ENCODE assay signal across 13 cellular contexts in the genomic region with DNA sequence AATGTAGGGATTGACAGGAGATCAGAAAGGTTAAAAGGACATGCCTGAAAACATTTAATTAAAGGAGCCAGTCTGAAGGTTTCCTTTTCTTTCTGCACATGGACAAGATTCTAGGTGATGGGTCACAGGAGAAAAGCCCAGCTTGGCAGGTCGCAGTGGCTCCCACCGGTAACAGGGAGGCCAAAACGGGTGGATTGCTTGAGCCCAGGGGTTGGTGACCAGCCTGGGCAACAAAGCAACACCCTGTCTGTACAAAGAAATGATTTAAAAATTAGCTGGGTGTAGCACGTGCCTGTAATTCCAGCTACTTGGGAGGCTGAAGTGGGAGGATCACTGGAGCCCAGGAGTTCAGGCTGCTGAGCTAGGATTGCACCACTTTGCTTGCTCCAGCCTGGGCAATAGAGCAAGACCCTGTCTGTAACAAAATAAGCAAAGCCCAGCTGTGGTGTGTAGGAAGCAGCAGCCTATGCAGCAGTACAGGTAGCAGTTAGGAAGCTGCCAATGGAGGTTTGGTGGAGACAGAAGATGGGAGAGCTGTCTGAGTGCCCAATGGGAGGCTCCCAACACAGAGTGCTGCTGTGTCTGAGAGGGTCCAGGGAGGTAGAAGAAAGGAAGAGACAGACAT. TPM values are rescaled to one million over a fixed set of nuclear protein-coding genes. Genes with fewer than 3 reads are reported as not detected.
A peak's percentile ranks its signal among the peaks of the same experiment; 100 is the strongest.
DNase-seq lines count a peak whose midpoint lies in the region; ATAC-seq and TF ChIP-seq lines count a peak whose summit lies in the region.
"Had no signal": no experiment of that assay in that cellular context is flagged by ENCODE, and none has a peak within 500 bp of the region (broad histone marks: within the 10 kb centered on the region; RNA-seq: fewer than 3 reads in every experiment).

No MANE protein-coding gene starts in this region.

- TF ChIP-seq CTCF in SK-N-SH (IDR thresholded peaks at IDR 0.05) (no peak), foreskin keratinocyte (conservative IDR thresholded peaks at IDR 0.05) (no peak)

- H4K20me1 ChIP-seq in SK-N-SH (ENCODE audit: insufficient read depth) = no peaks in the 10 kb centered on the region

- peaks cover 26% of the 10 kb centered on the region for H3F3A ChIP-seq in SK-N-SH (replicated peaks; ENCODE audit: insufficient read depth)

- no peaks in the 10 kb centered on the region for H3K27me3 ChIP-seq in SK-N-SH (ENCODE audit: insufficient read depth)
- no peaks in the 10 kb centered on the region for H3K27me3 ChIP-seq in foreskin keratinocyte
- H3K27me3 ChIP-seq in subcutaneous abdominal adipose tissue (ENCODE audit: control insufficient read depth in 5 of 5, insufficient read depth in 4 of 5, low read length in 5 of 5) = peaks cover 0 to 3% (median 0%) of the 10 kb centered on the region in 5 donors

- H3K4me1 ChIP-seq in SK-N-SH (ENCODE audit: control insufficient read depth in 1 of 2, insufficient read depth in 2 of 2, low read depth in 1 of 2, low read length in 1 of 2) (peaks cover 12 to 25% of the 10 kb centered on the region in 2 experiments), foreskin keratinocyte (peaks cover 20% of the 10 kb centered on the region), subcutaneous abdominal adipose tissue (ENCODE audit: control insufficient read depth in 5 of 5, insufficient read depth in 5 of 5, low read length in 5 of 5) (peaks cover 11 to 41% (median 38%) of the 10 kb centered on the region in 5 donors)

- no peak overlapping the region for H3K4me3 ChIP-seq in SK-N-SH (ENCODE audit: low read depth in 2 of 2, low read length in 1 of 2)
- H3K4me3 ChIP-seq in subcutaneous abdominal adipose tissue (ENCODE audit: low read depth in 1 of 5, low read length in 5 of 5) = no peak overlapping the region

- no peak overlapping the region for H3K4me2 ChIP-seq in SK-N-SH

- H3K9me2 ChIP-seq in SK-N-SH = no peaks in the 10 kb centered on the region

- TF ChIP-seq EP300 in SK-N-SH (IDR thresholded peaks at IDR 0.05; ENCODE audit: borderline replicate concordance in 1 of 2, low read depth in 1 of 2, low read length in 1 of 2) = no peak

- CTCF ChIA-PET in SK-N-SH (lab: Yijun Ruan, JAX) = interaction anchor here (0.6 to 6.6 kb wide), 4 partner anchors 7 to 44 kb away, joined by 3 to 61 read pairs (median 8); a partner anchor contains a TSS
- CTCF ChIA-PET in T-cell (lab: Charles Lee) = interaction anchor here (0.6 to 2.5 kb wide), 3 partner anchors 26 to 45 kb away, joined by 3 to 6 read pairs (median 5); a partner anchor contains a TSS

- peaks cover 20% of the 10 kb centered on the region for H3K79me2 ChIP-seq in SK-N-SH (ENCODE audit: insufficient read depth)

- H3K4me3 Mint-ChIP-seq in T-cell = peak overlapping the region in 1 of 3 donors; percentile 92
- H3K4me3 Mint-ChIP-seq: stimulated activated memory B cell treated with anti-CD40 and anti-IgM and Interleukin-4, amounts not matched to agents 10 μg/mL and 1 μg/mL and 100 μg/mL, for 72 hours had no signal

- no peaks in the 10 kb centered on the region for H3K36me3 Mint-ChIP-seq in T-cell
- H3K36me3 Mint-ChIP-seq: stimulated activated memory B cell treated with anti-CD40 and anti-IgM and Interleukin-4, amounts not matched to agents 10 μg/mL and 1 μg/mL and 100 μg/mL, for 72 hours had no signal

- peaks cover 72 to 78% (median 75%) of the 10 kb centered on the region in 3 donors for H3K4me1 Mint-ChIP-seq in T-cell

- DNase-seq in SK-N-SH (no peak), T-cell (no peak), foreskin keratinocyte (no peak)
- DNase-seq: activated CD4-positive, alpha-beta T cell treated with anti-CD3 and anti-CD28 coated beads for 1 hour; GDM1; mammary epithelial cell; NCI-H1930 had no signal

- 88% methylated on average over 4 of the region's 4 CpGs for WGBS in SK-N-SH (ENCODE audit: low lambda C conversion rate)

- H3K36me3 ChIP-seq in SK-N-SH (replicated peaks in 1 of 2; ENCODE audit: control insufficient read depth in 1 of 2, insufficient read depth in 2 of 2, low read length in 1 of 2) (no peaks in the 10 kb centered on the region), subcutaneous abdominal adipose tissue (ENCODE audit: control insufficient read depth in 5 of 5, insufficient read depth in 5 of 5, low read length in 5 of 5) (no peaks in the 10 kb centered on the region)

- no peaks in the 10 kb centered on the region for H3K9me3 Mint-ChIP-seq in T-cell
- H3K9me3 Mint-ChIP-seq: stimulated activated memory B cell treated with anti-CD40 and anti-IgM and Interleukin-4, amounts not matched to agents 10 μg/mL and 1 μg/mL and 100 μg/mL, for 72 hours had no signal

- H3K9ac ChIP-seq in SK-N-SH (no peak overlapping the region; the same call in 1 of the 2 replicates), subcutaneous abdominal adipose tissue (ENCODE audit: low read length in 5 of 5) (peak overlapping the region in 1 of 5 donors; percentile 31)

- TF ChIP-seq RAD21 in SK-N-SH (IDR thresholded peaks at IDR 0.05; ENCODE audit: low read length) = no peak

- H3K27me3 Mint-ChIP-seq in T-cell = no peaks in the 10 kb centered on the region
- H3K27me3 Mint-ChIP-seq: stimulated activated memory B cell treated with anti-CD40 and anti-IgM and Interleukin-4, amounts not matched to agents 10 μg/mL and 1 μg/mL and 100 μg/mL, for 72 hours had no signal

- POLR2A ChIA-PET in SK-N-SH (lab: Yijun Ruan, JAX) = interaction anchor here (1.2 kb wide), 1 partner anchor 26 kb away, joined by 4 read pairs; no protein-coding TSS in a partner anchor
- POLR2A ChIA-PET in T-cell (lab: Charles Lee) = no interaction called here

- H2AFZ ChIP-seq in SK-N-SH (ENCODE audit: low read depth) = no peak overlapping the region

- H3K9me3 ChIP-seq in SK-N-SH (no peaks in the 10 kb centered on the region), subcutaneous abdominal adipose tissue (ENCODE audit: control insufficient read depth in 5 of 5, low read length in 5 of 5) (no peaks in the 10 kb centered on the region)

- peak overlapping the region; percentile 97 to 99 for H3K27ac Mint-ChIP-seq in T-cell

- ATAC-seq in SK-N-SH treated with all-trans-retinoic acid at 6 μM for 48 hours = no peak
- ATAC-seq in T-cell (replicated peaks in 1 of 4) = no peak
- no peak for ATAC-seq in foreskin keratinocyte
- ATAC-seq in HG03521 (IDR thresholded peaks at IDR 0.05; ENCODE audit: unreplicated experiment) = no peak
- no peak for ATAC-seq in HG03280 (IDR thresholded peaks at IDR 0.05; ENCODE audit: unreplicated experiment)
- ATAC-seq in GM18519 (IDR thresholded peaks at IDR 0.05; ENCODE audit: low FRiP score, unreplicated experiment) = no peak
- ATAC-seq: stimulated activated memory B cell treated with anti-CD40 and anti-IgM and Interleukin-4, amounts not matched to agents 10 μg/mL and 1 μg/mL and 100 μg/mL, for 72 hours had no signal

- H3K27ac ChIP-seq in SK-N-SH (ENCODE audit: low read depth in 2 of 2, low read length in 1 of 2) (peak overlapping the region; percentile 18 to 97; a peak in 1 of 4 replicates), foreskin keratinocyte (peak overlapping the region; percentile 40), subcutaneous abdominal adipose tissue (ENCODE audit: low read depth, low read length) (peak overlapping the region; percentile 82)

TF ChIP-seq in SK-N-SH, 30 proteins besides CTCF, POLR2A, EP300 and RAD21 (continues in another document):
- no peak for TF ChIP-seq FOXM1 (IDR thresholded peaks at IDR 0.05; ENCODE audit: low read depth)

TF ChIP-seq in SK-N-SH treated with all-trans-retinoic acid at 6 μM for 48 hours, 23 proteins besides CTCF, POLR2A, EP300 and RAD21 (continues in another document):
- TF ChIP-seq ARNTL (CRISPR knock-in tag; IDR thresholded peaks at IDR 0.05; ENCODE audit: borderline replicate concordance, low read depth) = no peak
- TF ChIP-seq, protein P1, sequence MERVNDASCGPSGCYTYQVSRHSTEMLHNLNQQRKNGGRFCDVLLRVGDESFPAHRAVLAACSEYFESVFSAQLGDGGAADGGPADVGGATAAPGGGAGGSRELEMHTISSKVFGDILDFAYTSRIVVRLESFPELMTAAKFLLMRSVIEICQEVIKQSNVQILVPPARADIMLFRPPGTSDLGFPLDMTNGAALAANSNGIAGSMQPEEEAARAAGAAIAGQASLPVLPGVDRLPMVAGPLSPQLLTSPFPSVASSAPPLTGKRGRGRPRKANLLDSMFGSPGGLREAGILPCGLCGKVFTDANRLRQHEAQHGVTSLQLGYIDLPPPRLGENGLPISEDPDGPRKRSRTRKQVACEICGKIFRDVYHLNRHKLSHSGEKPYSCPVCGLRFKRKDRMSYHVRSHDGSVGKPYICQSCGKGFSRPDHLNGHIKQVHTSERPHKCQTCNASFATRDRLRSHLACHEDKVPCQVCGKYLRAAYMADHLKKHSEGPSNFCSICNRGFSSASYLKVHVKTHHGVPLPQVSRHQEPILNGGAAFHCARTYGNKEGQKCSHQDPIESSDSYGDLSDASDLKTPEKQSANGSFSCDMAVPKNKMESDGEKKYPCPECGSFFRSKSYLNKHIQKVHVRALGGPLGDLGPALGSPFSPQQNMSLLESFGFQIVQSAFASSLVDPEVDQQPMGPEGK (CRISPR knock-in tag; IDR thresholded peaks at IDR 0.05; ENCODE audit: borderline replicate concordance) = no peak

RNA-seq across cellular contexts. Expression of a gene that starts 7.3 kb away (rescaled TPM):
- 8.6 and 10.3 TPM in 2 replicates for polyA plus RNA-seq in SK-N-SH (2012; rRNA removed)
- polyA plus RNA-seq in SK-N-SH (2012; cell fraction: cytosol; rRNA removed) = 4.7 and 6.5 TPM in 2 replicates
- 9.7 and 10.8 TPM in 2 replicates for polyA plus RNA-seq in SK-N-SH (2012; cell fraction: nucleus; rRNA removed)
- 10 to 100 TPM; 11.5 to 17.3 (median 14.4) TPM for total RNA-seq in T-cell
- total RNA-seq in foreskin keratinocyte = 11.9 and 12.5 TPM in 2 replicates
- 10.2 and 10.8 TPM in 2 replicates for polyA plus RNA-seq in foreskin keratinocyte

RNA-seq across cellular contexts. Expression of a gene that starts 17.0 kb away (rescaled TPM):
- 41.5 and 56.5 TPM in 2 replicates for polyA plus RNA-seq in SK-N-SH (2012; rRNA removed)
- 26.5 and 35.3 TPM in 2 replicates for polyA plus RNA-seq in SK-N-SH (2012; cell fraction: cytosol; rRNA removed)
- 173 and 208 TPM in 2 replicates for polyA plus RNA-seq in SK-N-SH (2012; cell fraction: nucleus; rRNA removed)
- total RNA-seq in T-cell = 100 to 1,000 TPM; 216 to 409 (median 401) TPM
- total RNA-seq in foreskin keratinocyte = 58.4 and 69.9 TPM in 2 replicates
- polyA plus RNA-seq in foreskin keratinocyte = 47.5 and 64.1 TPM in 2 replicates

RNA-seq across cellular contexts. Expression of a gene that starts 26.5 kb away (rescaled TPM):
- polyA plus RNA-seq in SK-N-SH (2012; rRNA removed) = 37.6 and 41.2 TPM in 2 replicates
- 29.8 and 39.9 TPM in 2 replicates for polyA plus RNA-seq in SK-N-SH (2012; cell fraction: cytosol; rRNA removed)
- 26.3 and 35.2 TPM in 2 replicates for polyA plus RNA-seq in SK-N-SH (2012; cell fraction: nucleus; rRNA removed)
- 10 to 100 TPM; 37.0 to 79.0 (median 60.8) TPM for total RNA-seq in T-cell
- 79.5 and 79.9 TPM in 2 replicates for total RNA-seq in foreskin keratinocyte
- polyA plus RNA-seq in foreskin keratinocyte = 67.2 and 68.9 TPM in 2 replicates

RNA-seq across cellular contexts. Expression of a gene that starts 31.8 kb away (rescaled TPM):
- 1.6 and 1.8 TPM in 2 replicates for polyA plus RNA-seq in SK-N-SH (2012; rRNA removed)
- polyA plus RNA-seq in SK-N-SH (2012; cell fraction: cytosol; rRNA removed) = 1.1 and 1.4 TPM in 2 replicates
- 4.5 and 5.8 TPM in 2 replicates for polyA plus RNA-seq in SK-N-SH (2012; cell fraction: nucleus; rRNA removed)
- under 1 TPM in 1 of 5 donors, not detected in 4; 0.16 TPM for total RNA-seq in T-cell
- total RNA-seq in foreskin keratinocyte = 0.14 and 0.17 TPM in 2 replicates
- polyA plus RNA-seq in foreskin keratinocyte = 0.14 and 0.16 TPM in 2 replicates

RNA-seq across cellular contexts. Expression of a gene that starts 33.5 kb away (rescaled TPM):
- 9.1 and 10.5 TPM in 2 replicates for polyA plus RNA-seq in SK-N-SH (2012; rRNA removed)
- 5.1 and 6.6 TPM in 2 replicates for polyA plus RNA-seq in SK-N-SH (2012; cell fraction: cytosol; rRNA removed)
- polyA plus RNA-seq in SK-N-SH (2012; cell fraction: nucleus; rRNA removed) = 22.6 and 28.8 TPM in 2 replicates
- total RNA-seq in T-cell = 10 to 100 TPM; 25.7 to 46.9 (median 43.3) TPM
- total RNA-seq in foreskin keratinocyte = 20.4 and 22.0 TPM in 2 replicates
- polyA plus RNA-seq in foreskin keratinocyte = 8.0 and 8.4 TPM in 2 replicates
